Comparison of ENCODE assay signal across 12 cellular contexts in genomic region chr4:144338148-144338547, GRCh38.
DNase-seq lines count a peak whose midpoint lies in the region; ATAC-seq and TF ChIP-seq lines count a peak whose summit lies in the region.
"Had no signal": no experiment of that assay in that cellular context is flagged by ENCODE, and none has a peak within 500 bp of the region (broad histone marks: within the 10 kb centered on the region; RNA-seq: fewer than 3 reads in every experiment).

No MANE protein-coding gene starts in this region.

- H3K79me2 ChIP-seq in GM23338 (replicated peaks; ENCODE audit: insufficient read depth): no peaks in the 10 kb centered on the region

- no peak for TF ChIP-seq CTCF in GM23338 (conservative IDR thresholded peaks at IDR 0.05; ENCODE audit: low read depth in 2 of 2)

- H2AFZ ChIP-seq in GM23338: peak overlapping the region; percentile 69

- H3K36me3 ChIP-seq in GM23338 (ENCODE audit: insufficient read depth) (no peaks in the 10 kb centered on the region), adipocyte (ENCODE audit: control insufficient read depth, insufficient read depth, low read length, severe bottlenecking) (no peaks in the 10 kb centered on the region)

- DNase-seq in GM23338 (ENCODE audit: low spot score): no peak
- DNase-seq in Jurkat, Clone E6-1 (ENCODE audit: low read depth, low spot score): peak; percentile 95
- peak; percentile 29 for DNase-seq in adipocyte (ENCODE audit: low read depth)
- no peak for DNase-seq in HuH-7.5 (ENCODE audit: low spot score)
- DNase-seq in DMS114 treated with DMSO at 0.1 percent for 48 hours (lab: John Stamatoyannopoulos, UW; ENCODE audit: unreplicated experiment): no peak
- no peak for DNase-seq in stimulated activated CD4-positive, alpha-beta T cell treated with anti-CD3 and anti-CD28 coated beads, Interleukin-2, amount 100 ng/mL, for 24 hours
- no peak for DNase-seq in right cardiac atrium
- DNase-seq: anterior cingulate cortex; CD4-positive, CD25-positive, alpha-beta regulatory T cell; NCI-H526 had no signal

- peaks cover 10% of the 10 kb centered on the region for H3K9me3 Mint-ChIP-seq in GM23338

- H3K4me1 ChIP-seq in GM23338 (ENCODE audit: insufficient read depth): no peaks in the 10 kb centered on the region
- no peaks in the 10 kb centered on the region for H3K4me1 ChIP-seq in adipocyte (ENCODE audit: control insufficient read depth, insufficient read depth, low read length)
- H3K4me1 ChIP-seq in right cardiac atrium (ENCODE audit: control insufficient read depth, insufficient read depth, low read length): no peaks in the 10 kb centered on the region

- no peak overlapping the region for H3K4me2 ChIP-seq in GM23338

- no peak overlapping the region for H3K9ac ChIP-seq in adipocyte (ENCODE audit: low read length)

- H3K27ac ChIP-seq in GM23338 (ENCODE audit: low read depth): no peak overlapping the region
- H3K27ac ChIP-seq in right cardiac atrium (ENCODE audit: low read length): no peak overlapping the region

- no peak overlapping the region for H3K4me3 Mint-ChIP-seq in GM23338
- H3K4me3 Mint-ChIP-seq: CD4-positive, CD25-positive, alpha-beta regulatory T cell; endodermal cell had no signal

- peaks cover 17% of the 10 kb centered on the region for H3K4me1 Mint-ChIP-seq in GM23338
- H3K4me1 Mint-ChIP-seq: CD4-positive, CD25-positive, alpha-beta regulatory T cell had no signal

- H3K4me3 ChIP-seq in GM23338 (no peak overlapping the region), adipocyte (ENCODE audit: low read length) (no peak overlapping the region), right cardiac atrium (ENCODE audit: low read length) (no peak overlapping the region)
- 0 out of 2 replicates have a peak overlapping the region, but pooled peaks have one; percentile 15 for H3K4me3 ChIP-seq in Jurkat, Clone E6-1 (ENCODE audit: low read length)

- intact Hi-C loops in right cardiac atrium (cut with DNase I): no loop called here

- peaks cover 2% of the 10 kb centered on the region for H3K27me3 Mint-ChIP-seq in GM23338 (ENCODE audit: insufficient read depth, low read depth, poor library complexity)
- H3K27me3 Mint-ChIP-seq: CD4-positive, CD25-positive, alpha-beta regulatory T cell had no signal

- H3K9me2 ChIP-seq in GM23338 (ENCODE audit: insufficient read depth): peaks cover 16% of the 10 kb centered on the region

- ATAC-seq in GM18511 (IDR thresholded peaks at IDR 0.05; ENCODE audit: unreplicated experiment) (peak; percentile 78), GM23338 (no peak), right cardiac atrium (no peak)

- no peaks in the 10 kb centered on the region for H3F3A ChIP-seq in GM23338 (replicated peaks; ENCODE audit: low read depth)

- H3K27me3 ChIP-seq in GM23338 (ENCODE audit: insufficient read depth) (no peaks in the 10 kb centered on the region), adipocyte (replicated peaks; ENCODE audit: control insufficient read depth, insufficient read depth, low read length) (no peaks in the 10 kb centered on the region), right cardiac atrium (ENCODE audit: control insufficient read depth, insufficient read depth) (no peaks in the 10 kb centered on the region)

- H3K9me3 ChIP-seq in adipocyte (ENCODE audit: control insufficient read depth, low read length) (peaks cover 6% of the 10 kb centered on the region), right cardiac atrium (ENCODE audit: control insufficient read depth, low read length) (no peaks in the 10 kb centered on the region)

- H3K36me3 Mint-ChIP-seq in GM23338 (ENCODE audit: low read depth): peaks cover 10% of the 10 kb centered on the region; the same call in 1 of the 3 replicates
- H3K36me3 Mint-ChIP-seq: CD4-positive, CD25-positive, alpha-beta regulatory T cell had no signal

- no peaks in the 10 kb centered on the region for H4K20me1 ChIP-seq in GM23338 (replicated peaks; ENCODE audit: insufficient read depth)

- 0 out of 2 replicates have a peak overlapping the region, but pooled peaks have one; percentile 11 for H3K27ac Mint-ChIP-seq in GM23338
- H3K27ac Mint-ChIP-seq: CD4-positive, CD25-positive, alpha-beta regulatory T cell had no signal

TF ChIP-seq in GM23338, 12 proteins besides CTCF, POLR2A, EP300 and RAD21 (continues in another document):
- TF ChIP-seq ZNF331 (CRISPR knock-in tag; IDR thresholded peaks at IDR 0.05; ENCODE audit: low read depth) (no peak), EZH2phosphoT487 (IDR thresholded peaks at IDR 0.05; ENCODE audit: unreplicated experiment) (no peak), ZNF462 (CRISPR knock-in tag; IDR thresholded peaks at IDR 0.05) (no peak), ZNF114 (CRISPR knock-in tag; IDR thresholded peaks at IDR 0.05) (no peak), JUNB (IDR thresholded peaks at IDR 0.05; ENCODE audit: unreplicated experiment) (no peak), CREB1 (CRISPR knock-in tag; IDR thresholded peaks at IDR 0.05; ENCODE audit: low read depth) (no peak), STAT1 (IDR thresholded peaks at IDR 0.05; ENCODE audit: unreplicated experiment) (no peak), ETS1 (IDR thresholded peaks at IDR 0.05) (no peak)

Comparison
In these comparisons a context has a peak if more than half of its experiments do, and no peak if none do; other contexts are left out.
1. DNase-seq: peak in Jurkat, Clone E6-1 (single experiment) and adipocyte (single experiment); none in GM23338 (single experiment), HuH-7.5 (single experiment), DMS114 treated with DMSO at 0.1 percent for 48 hours (single experiment), stimulated activated CD4-positive, alpha-beta T cell treated with anti-CD3 and anti-CD28 coated beads, Interleukin-2, amount 100 ng/mL, for 24 hours (0 of 2) and right cardiac atrium (0 of 3).